Comparison of ENCODE assay signal across 19 cellular contexts in genomic region chr20:49352821-49353220, GRCh38.
"Had no signal": no experiment of that assay in that cellular context is flagged by ENCODE, and none has a peak within 500 bp of the region (broad histone marks: within the 10 kb centered on the region; RNA-seq: fewer than 3 reads in every experiment).

No MANE protein-coding gene starts in this region.

- H3K4me3 Mint-ChIP-seq: dendritic cell treated with granulocyte-macrophage colony-stimulating factor and Interleukin-4, amounts not matched to agents 40 ng/mL and 50 ng/mL, for 4 days; effector memory CD8-positive, alpha-beta T cell; naive thymus-derived CD8-positive, alpha-beta T cell; stimulated activated effector memory CD8-positive, alpha-beta T cell treated with anti-CD3 and anti-CD28 coated beads, Interleukin-12 subunit alpha, Interleukin-12 subunit beta, amount 100 ng/mL, for 72 hours had no signal

- H3K36me3 ChIP-seq: esophagus squamous epithelium, heart left ventricle, neutrophil, right atrium auricular region, tibial artery, upper lobe of left lung, uterus had no signal

- H3K36me3 Mint-ChIP-seq: naive thymus-derived CD8-positive, alpha-beta T cell; stimulated activated effector memory CD8-positive, alpha-beta T cell treated with anti-CD3 and anti-CD28 coated beads, Interleukin-12 subunit alpha, Interleukin-12 subunit beta, amount 100 ng/mL, for 72 hours had no signal

- H3K27ac Mint-ChIP-seq: dendritic cell treated with granulocyte-macrophage colony-stimulating factor and Interleukin-4, amounts not matched to agents 40 ng/mL and 50 ng/mL, for 4 days; effector memory CD8-positive, alpha-beta T cell; stimulated activated effector memory CD8-positive, alpha-beta T cell treated with anti-CD3 and anti-CD28 coated beads, Interleukin-12 subunit alpha, Interleukin-12 subunit beta, amount 100 ng/mL, for 72 hours had no signal

- H3K27me3 ChIP-seq: heart left ventricle, right atrium auricular region, tibial artery, upper lobe of left lung, uterus had no signal

- H3K4me1 ChIP-seq: esophagus squamous epithelium, heart left ventricle, right atrium auricular region, tibial artery, upper lobe of left lung, uterus had no signal

- DNase-seq: effector memory CD8-positive, alpha-beta T cell; esophagus squamous epithelium; foreskin fibroblast; heart left ventricle; mammary epithelial cell; mucosa of descending colon; naive thymus-derived CD8-positive, alpha-beta T cell; posterior cingulate gyrus; stimulated activated CD4-positive, alpha-beta T cell treated with anti-CD3 and anti-CD28 coated beads, Interleukin-4, amount 100 ng/mL, for 1 hour; stimulated activated CD8-positive, alpha-beta memory T cell treated with anti-CD3 and anti-CD28 coated beads, Interleukin-4, amount 100 ng/mL, for 48 hours; stimulated activated naive CD8-positive, alpha-beta T cell treated with anti-CD3 and anti-CD28 coated beads, Interleukin-15, Interleukin-2, amounts not matched to agents 100 U/mL and 50 U/mL, for 24 hours; tibial artery; upper lobe of left lung; uterus had no signal

- H3K9me3 ChIP-seq: esophagus squamous epithelium, heart left ventricle, mucosa of descending colon, neutrophil, right atrium auricular region, tibial artery, upper lobe of left lung, uterus had no signal

- H3K27ac ChIP-seq: epithelial cell of prostate, heart left ventricle, neutrophil, right atrium auricular region, tibial artery, upper lobe of left lung had no signal

- H3K9me3 Mint-ChIP-seq: dendritic cell treated with granulocyte-macrophage colony-stimulating factor and Interleukin-4, amounts not matched to agents 40 ng/mL and 50 ng/mL, for 4 days; effector memory CD8-positive, alpha-beta T cell; naive thymus-derived CD8-positive, alpha-beta T cell; stimulated activated effector memory CD8-positive, alpha-beta T cell treated with anti-CD3 and anti-CD28 coated beads, Interleukin-12 subunit alpha, Interleukin-12 subunit beta, amount 100 ng/mL, for 72 hours had no signal

- H3K4me3 ChIP-seq: esophagus squamous epithelium, heart left ventricle, mucosa of descending colon, right atrium auricular region, tibial artery, upper lobe of left lung, uterus had no signal

- ATAC-seq: effector memory CD8-positive, alpha-beta T cell; heart left ventricle; mucosa of descending colon; naive thymus-derived CD8-positive, alpha-beta T cell; stimulated activated effector memory CD8-positive, alpha-beta T cell treated with anti-CD3 and anti-CD28 coated beads, Interleukin-12 subunit alpha, Interleukin-12 subunit beta, amount 100 ng/mL, for 72 hours; stimulated activated naive CD8-positive, alpha-beta T cell treated with anti-CD3 and anti-CD28 coated beads, Interleukin-15, Interleukin-2, amounts not matched to agents 100 U/mL and 50 U/mL, for 24 hours had no signal
